In the genomic region with DNA sequence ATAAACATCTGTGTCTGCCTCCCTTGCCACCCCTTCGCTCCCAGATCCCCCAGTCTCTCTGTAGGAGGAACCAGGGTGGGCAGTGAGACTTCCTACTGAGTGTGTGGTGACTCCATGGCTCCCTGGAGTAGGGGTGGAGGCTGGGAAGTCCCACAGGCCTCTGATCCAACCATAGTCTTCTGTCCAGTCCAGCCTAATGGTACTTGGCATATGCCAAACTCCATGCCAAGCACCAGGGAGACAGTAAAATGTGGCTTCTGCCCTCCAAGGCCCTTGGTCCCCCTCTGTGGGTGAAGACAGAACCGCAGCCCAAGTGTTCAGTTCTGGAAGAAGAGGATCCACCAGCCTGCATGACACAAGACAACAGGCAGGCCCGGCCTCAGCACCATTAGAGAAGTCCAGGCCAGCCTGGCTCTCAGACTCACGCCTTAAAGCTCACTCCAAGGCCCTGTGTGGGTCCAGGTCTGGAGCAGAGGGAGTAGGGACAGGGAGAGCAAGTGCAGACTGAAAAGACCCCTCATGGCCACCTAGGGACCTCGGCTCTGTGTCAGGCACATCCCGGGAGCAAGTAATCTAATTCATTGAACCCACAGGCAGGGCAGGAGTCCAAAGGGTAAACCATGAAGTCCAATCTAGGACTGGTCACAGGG, we compare ENCODE assay signal across 15 cellular contexts.
DNase-seq lines count a peak whose midpoint lies in the region; ATAC-seq, FAIRE-seq and TF ChIP-seq lines count a peak whose summit lies in the region.
"Had no signal": no experiment of that assay in that cellular context is flagged by ENCODE, and none has a peak within 500 bp of the region (broad histone marks: within the 10 kb centered on the region; RNA-seq: fewer than 3 reads in every experiment).

No MANE protein-coding gene starts in this region.

- FAIRE-seq in urothelium cell line (lab: Jason Lieb, UNC), result peak; percentile 50

- TF ChIP-seq CTCF in heart right ventricle (IDR thresholded peaks at IDR 0.05), result no peak
- TF ChIP-seq CTCF in coronary artery (IDR thresholded peaks at IDR 0.05), result no peak

- no peak for DNase-seq in heart right ventricle
- no peak for DNase-seq in cardiac septum (ENCODE audit: low spot score)
- no peak for DNase-seq in coronary artery (ENCODE audit: low spot score)
- DNase-seq in urothelium cell line (ENCODE audit: low spot score), result no peak
- DNase-seq in NCI-H2029 (lab: John Stamatoyannopoulos, UW), result no peak
- no peak for DNase-seq in NCI-H2029 treated with DMSO at 0.1 percent for 48 hours (lab: John Stamatoyannopoulos, UW)
- DNase-seq in GF-D8 (lab: John Stamatoyannopoulos, UW), result no peak
- DNase-seq: COR-L47, naive B cell, NCI-H1092, NCI-H2171, T-helper 1 cell had no signal

- intact Hi-C loops in heart right ventricle (cut with DNase I), result loop anchor here in 4 of 10 donors (10.0 kb wide), 2 partner anchors 76 to 666 kb away; no protein-coding TSS in a partner anchor
- intact Hi-C loops in cardiac septum (cut with DNase I), result loop anchor here (10.0 kb wide), 1 partner anchor 666 kb away; no protein-coding TSS in a partner anchor

- H3K27ac ChIP-seq in heart right ventricle (peak overlapping the region in 6 of 10 donors; percentile 18 to 75 (median 70)), coronary artery (peak overlapping the region; percentile 59 to 71)
- H3K27ac ChIP-seq: body of pancreas had no signal

- no peak overlapping the region for H3K4me3 ChIP-seq in heart right ventricle
- no peak overlapping the region for H3K4me3 ChIP-seq in coronary artery
- H3K4me3 ChIP-seq in mucosa of stomach (ENCODE audit: low read length), result no peak overlapping the region
- H3K4me3 ChIP-seq: body of pancreas, dorsolateral prefrontal cortex had no signal

- peaks cover 8 to 48% (median 30%) of the 10 kb centered on the region in 9 donors for H3K4me1 ChIP-seq in heart right ventricle
- H3K4me1 ChIP-seq in mucosa of stomach (ENCODE audit: control insufficient read depth, insufficient read depth, low read length), result peaks cover 68% of the 10 kb centered on the region

- H3K9me3 ChIP-seq in heart right ventricle (no peaks in the 10 kb centered on the region), mucosa of stomach (ENCODE audit: control insufficient read depth, low read length) (no peaks in the 10 kb centered on the region)
- H3K9me3 ChIP-seq: body of pancreas had no signal

- H3K27me3 ChIP-seq in heart right ventricle, result no peaks in the 10 kb centered on the region
- H3K27me3 ChIP-seq in mucosa of stomach (ENCODE audit: control insufficient read depth, insufficient read depth, low read length), result no peaks in the 10 kb centered on the region
- H3K27me3 ChIP-seq: body of pancreas, dorsolateral prefrontal cortex had no signal

- peak in 1 of 8 donors; percentile 1 for ATAC-seq in heart right ventricle
- ATAC-seq: body of pancreas had no signal

- H3K9ac ChIP-seq in mucosa of stomach (ENCODE audit: low read length), result peak overlapping the region; percentile 43

- H3K36me3 ChIP-seq in heart right ventricle (no peaks in the 10 kb centered on the region), mucosa of stomach (ENCODE audit: control insufficient read depth, insufficient read depth, low read length) (no peaks in the 10 kb centered on the region)

- 95 to 98% methylated on average over 6 of the region's 6 CpGs for WGBS in heart right ventricle, 2 donors
